Comparison of ENCODE assay signal across 18 cellular contexts in genomic region chr2:120892271-120892966, GRCh38.
DNase-seq lines count a peak whose midpoint lies in the region; ATAC-seq lines count a peak whose summit lies in the region.
"Had no signal": no experiment of that assay in that cellular context is flagged by ENCODE, and none has a peak within 500 bp of the region (broad histone marks: within the 10 kb centered on the region; RNA-seq: fewer than 3 reads in every experiment).

No MANE protein-coding gene starts in this region.

- H3K36me3 ChIP-seq in BLaER1 treated with 17β-estradiol and CSF1 and Interleukin-3, amounts not matched to agents 10 nM and 100 nM, result no peaks in the 10 kb centered on the region
- H3K36me3 ChIP-seq in NT2/D1 (ENCODE audit: insufficient read depth, insufficient read length, low read length), result peaks cover 16% of the 10 kb centered on the region
- no peaks in the 10 kb centered on the region for H3K36me3 ChIP-seq in iPS-18a (ENCODE audit: control insufficient read depth, low read depth, low read length)

- H3K27ac ChIP-seq in BLaER1 treated with 17β-estradiol and CSF1 and Interleukin-3, amounts not matched to agents 10 nM and 100 nM, result no peak overlapping the region
- no peak overlapping the region for H3K27ac ChIP-seq in iPS-18a (ENCODE audit: low read length)

- no peaks in the 10 kb centered on the region for H4K20me1 ChIP-seq in BLaER1 treated with 17β-estradiol and CSF1 and Interleukin-3, amounts not matched to agents 10 nM and 100 nM

- DNase-seq in NT2/D1 (ENCODE audit: low read depth, low spot score), result no peak
- DNase-seq in posterior vena cava (ENCODE audit: low spot score), result peak; percentile 51
- DNase-seq in NCI-H187 (lab: John Stamatoyannopoulos, UW), result no peak
- DNase-seq in medulla oblongata (ENCODE audit: extremely low spot score), result no peak
- DNase-seq: activated CD4-positive, alpha-beta memory T cell treated with anti-CD3 and anti-CD28 coated beads, Interleukin-2, amount 10 ng/mL, durations not matched to agents 7 days and 5 days; activated naive CD4-positive, alpha-beta T cell treated with Interleukin-2 at 50 U/mL for 16 hours; activated T-cell treated with anti-CD3 and anti-CD28 coated beads, Interleukin-2, amount 50 U/mL, for 1 hour; DMS79; islet precursor cell; mesendoderm; NCI-H1092 treated with DMSO at 0.1 percent for 48 hours; NCI-H524 treated with DMSO at 0.1 percent for 48 hours; SHP77; stimulated activated CD4-positive, alpha-beta T cell treated with anti-CD3 and anti-CD28 coated beads, Interleukin-15, amount 100 ng/mL, for 24 hours had no signal

- peaks cover 24 to 68% (median 55%) of the 10 kb centered on the region in 10 experiments for H3K4me1 ChIP-seq in BLaER1 treated with 17β-estradiol and CSF1 and Interleukin-3, amounts not matched to agents 10 nM and 100 nM
- H3K4me1 ChIP-seq in NT2/D1 (ENCODE audit: insufficient read depth, insufficient read length) (peaks cover 22% of the 10 kb centered on the region), iPS-18a (ENCODE audit: control insufficient read depth, low read depth, low read length) (peaks cover 37% of the 10 kb centered on the region)

- no peaks in the 10 kb centered on the region for H3K27me3 ChIP-seq in BLaER1 treated with 17β-estradiol and CSF1 and Interleukin-3, amounts not matched to agents 10 nM and 100 nM
- H3K27me3 ChIP-seq in NT2/D1 (ENCODE audit: insufficient read depth, insufficient read length) (no peaks in the 10 kb centered on the region), iPS-18a (ENCODE audit: control insufficient read depth, insufficient read depth, low read length) (no peaks in the 10 kb centered on the region)

- H3K4me3 ChIP-seq in BLaER1 treated with 17β-estradiol and CSF1 and Interleukin-3, amounts not matched to agents 10 nM and 100 nM, result no peak overlapping the region
- no peak overlapping the region for H3K4me3 ChIP-seq in NT2/D1 (ENCODE audit: insufficient read length, low read depth)
- H3K4me3 ChIP-seq in iPS-18a (ENCODE audit: low read length), result peak overlapping the region; percentile 24

- intact Hi-C loops in posterior vena cava (cut with DNase I), result no loop called here

- H3K9me3 ChIP-seq in BLaER1 treated with 17β-estradiol and CSF1 and Interleukin-3, amounts not matched to agents 10 nM and 100 nM (replicated peaks in 1 of 11), result no peaks in the 10 kb centered on the region
- no peaks in the 10 kb centered on the region for H3K9me3 ChIP-seq in NT2/D1 (ENCODE audit: insufficient read depth, low read length)
- H3K9me3 ChIP-seq in iPS-18a (ENCODE audit: control insufficient read depth, low read depth, low read length), result no peaks in the 10 kb centered on the region

- no peak overlapping the region for H3K9ac ChIP-seq in BLaER1 treated with 17β-estradiol and CSF1 and Interleukin-3, amounts not matched to agents 10 nM and 100 nM
- H3K9ac ChIP-seq in NT2/D1 (ENCODE audit: insufficient read length, low read depth), result peak overlapping the region; percentile 34
- H3K9ac ChIP-seq in iPS-18a (ENCODE audit: low read length), result no peak overlapping the region

- ATAC-seq in HG03097 (IDR thresholded peaks at IDR 0.05; ENCODE audit: low FRiP score, unreplicated experiment) (no peak), GM21619 (IDR thresholded peaks at IDR 0.05; ENCODE audit: unreplicated experiment) (no peak)

- H3K4me2 ChIP-seq in BLaER1 treated with 17β-estradiol and CSF1 and Interleukin-3, amounts not matched to agents 10 nM and 100 nM, result peak overlapping the region; percentile 20 to 93 (median 67); a peak in 20 of 22 replicates
